9 cellular contexts compared by ENCODE assay signal in the genomic region with DNA sequence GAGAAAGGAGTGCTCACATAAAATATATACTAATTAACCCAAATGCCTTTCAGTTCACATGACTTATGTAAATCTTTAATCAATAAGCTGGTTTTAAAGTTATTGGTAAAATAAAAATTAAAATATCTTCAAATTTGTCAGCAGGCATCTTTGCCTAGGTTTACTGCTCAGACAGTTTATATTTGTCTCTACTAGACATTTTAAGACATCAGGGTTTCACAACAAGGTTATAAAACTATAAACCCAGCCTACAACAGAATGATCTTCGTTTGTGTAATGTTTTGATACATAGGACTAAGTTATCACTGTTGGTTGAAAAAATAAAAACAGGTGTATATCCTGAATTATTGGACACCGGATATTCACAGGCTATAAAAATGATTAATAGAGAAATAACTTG.
"Had no signal": no experiment of that assay in that cellular context is flagged by ENCODE, and none has a peak within 500 bp of the region (broad histone marks: within the 10 kb centered on the region; RNA-seq: fewer than 3 reads in every experiment).

No MANE protein-coding gene starts in this region.

- FAIRE-seq: HepG2, HTR-8/SVneo had no signal

- ATAC-seq: HepG2 had no signal

- H3K9ac ChIP-seq: KMS-11 had no signal

- H3K4me2 ChIP-seq: KMS-11 had no signal

- H3K27ac ChIP-seq: HL-60, KMS-11 had no signal

- DNase-seq: IMR-90, Karpas-422, Kasumi-1, KBM-7, KG1 had no signal
